ENCODE assay signal across 8 cellular contexts in genomic region chr9:121286973-121287721, GRCh38. TPM values are rescaled to one million over a fixed set of nuclear protein-coding genes. Genes with fewer than 3 reads are reported as not detected.
DNase-seq lines count a peak whose midpoint lies in the region; ATAC-seq, FAIRE-seq and TF ChIP-seq lines count a peak whose summit lies in the region.

No MANE protein-coding gene starts in this region.

- H3K9me2 ChIP-seq in HCT116 (ENCODE audit: insufficient read depth): no peaks in the 10 kb centered on the region

- H3K9me3 Mint-ChIP-seq in activated CD8-positive, alpha-beta memory T cell treated with anti-CD3 and anti-CD28 coated beads, Interleukin-2, amount 10 ng/mL, durations not matched to agents 7 days and 5 days (ENCODE audit: low read depth): no peaks in the 10 kb centered on the region

- peak overlapping the region; percentile 98 for H4K8ac ChIP-seq in mesenchymal stem cell (ENCODE audit: low read length)

- CTCF ChIA-PET in HCT116 (lab: Charles Lee) (interaction anchor here (0.7 to 4.2 kb wide), 12 partner anchors 9 to 263 kb away, joined by 3 to 29 read pairs (median 4); partner anchors contain the start of gene GSN), endothelial cell of umbilical vein (lab: Charles Lee) (interaction anchor here (0.6 to 3.2 kb wide), 20 partner anchors 9 to 111 kb away, joined by 3 to 44 read pairs (median 4); partner anchors contain the start of genes GSN and RAB14), GM10248 (lab: Yijun Ruan, JAX) (interaction anchor here (1.1 to 3.1 kb wide), 3 partner anchors 9 to 33 kb away, joined by 3 to 13 read pairs (median 8); no protein-coding TSS in a partner anchor)
- CTCF ChIA-PET in activated CD8-positive, alpha-beta memory T cell treated with anti-CD3 and anti-CD28 coated beads, Interleukin-2, amount 10 ng/mL, durations not matched to agents 7 days and 5 days (lab: Charles Lee): interaction anchor here (0.7 to 2.5 kb wide), 4 partner anchors 9 to 121 kb away, joined by 3 to 8 read pairs (median 4); no protein-coding TSS in a partner anchor

- peak; percentile 93 for DNase-seq in AG08395 (ENCODE audit: low spot score)
- DNase-seq in HCT116 (ENCODE audit: low read depth, low spot score): peak; percentile 98
- DNase-seq in SIG-M5 (lab: John Stamatoyannopoulos, UW): peak; percentile 2
- peak; percentile 98 for DNase-seq in endothelial cell of umbilical vein (ENCODE audit: low read depth, low spot score)
- peak; percentile 97 for DNase-seq in mesenchymal stem cell
- peak; percentile 91 for DNase-seq in superior temporal gyrus (ENCODE audit: extremely low spot score)
- no peak for DNase-seq in activated CD8-positive, alpha-beta memory T cell treated with anti-CD3 and anti-CD28 coated beads, Interleukin-2, amount 10 ng/mL, durations not matched to agents 7 days and 5 days
- DNase-seq in GM10248 (ENCODE audit: extremely low spot score): no peak

- peak overlapping the region; percentile 97 for H2BK15ac ChIP-seq in mesenchymal stem cell (ENCODE audit: low read depth, poor library complexity, severe bottlenecking)

- peaks cover 21% of the 10 kb centered on the region for H3K79me1 ChIP-seq in mesenchymal stem cell (replicated peaks; ENCODE audit: low read length, poor library complexity, severe bottlenecking)

- peak overlapping the region; percentile 98 to 100 for H3K4ac ChIP-seq in mesenchymal stem cell (ENCODE audit: low read depth in 1 of 2, low read length in 2 of 2)

- H2AK5ac ChIP-seq in mesenchymal stem cell (ENCODE audit: low read length, severe bottlenecking): peak overlapping the region; percentile 98

- no TSS peak for BruUV-seq in HCT116 (replicated peaks; lab: Mats Ljungman, UMichigan)
- BruUV-seq in endothelial cell of umbilical vein (replicated peaks; lab: Mats Ljungman, UMichigan): no TSS peak

- TF ChIP-seq POLR2A in HCT116 (IDR thresholded peaks at IDR 0.05; ENCODE audit: borderline replicate concordance, extremely low read depth, insufficient read depth, insufficient read length) (peak; percentile 11), endothelial cell of umbilical vein (IDR thresholded peaks at IDR 0.05; ENCODE audit: low read depth, low read length) (no peak)

- H3K79me2 ChIP-seq in HCT116 (ENCODE audit: insufficient read depth, low read length): no peaks in the 10 kb centered on the region
- no peaks in the 10 kb centered on the region for H3K79me2 ChIP-seq in endothelial cell of umbilical vein (ENCODE audit: control insufficient read depth, insufficient read depth, low read length)

- H3K4me1 ChIP-seq in HCT116 (ENCODE audit: control insufficient read depth in 1 of 2, insufficient read depth in 2 of 2, low read length in 2 of 2) (peaks cover 77 to 81% of the 10 kb centered on the region in 2 experiments), endothelial cell of umbilical vein (ENCODE audit: control insufficient read depth, extremely low read depth, insufficient read depth, low read length) (peaks cover 64% of the 10 kb centered on the region), mesenchymal stem cell (ENCODE audit: control insufficient read depth, insufficient read depth, low read depth, low read length) (peaks cover 41% of the 10 kb centered on the region)

- peak overlapping the region; percentile 95 for H4K91ac ChIP-seq in mesenchymal stem cell (ENCODE audit: low read length)

- H2BK12ac ChIP-seq in mesenchymal stem cell (ENCODE audit: low read length in 2 of 2): peak overlapping the region; percentile 91 to 100

- H3K4me3 Mint-ChIP-seq in activated CD8-positive, alpha-beta memory T cell treated with anti-CD3 and anti-CD28 coated beads, Interleukin-2, amount 10 ng/mL, durations not matched to agents 7 days and 5 days: no peak overlapping the region

- POLR2A ChIA-PET in HCT116 (lab: Charles Lee) (interaction anchor here (1.0 to 2.9 kb wide), 9 partner anchors 9 to 85 kb away, joined by 3 to 18 read pairs (median 6); partner anchors contain the start of genes GSN and RAB14), endothelial cell of umbilical vein (lab: Charles Lee) (interaction anchor here (0.7 to 2.2 kb wide), 4 partner anchors 9 to 86 kb away, joined by 3 to 7 read pairs (median 6); no protein-coding TSS in a partner anchor), GM10248 (lab: Yijun Ruan, JAX) (no interaction called here)

- H2AFZ ChIP-seq in HCT116 (ENCODE audit: low read depth, low read length, poor library complexity, severe bottlenecking) (no peak overlapping the region), endothelial cell of umbilical vein (ENCODE audit: low read depth, low read length) (peak overlapping the region; percentile 30), mesenchymal stem cell (ENCODE audit: low read depth, low read length) (no peak overlapping the region)

- H3K9ac ChIP-seq in HCT116 (ENCODE audit: low read length) (peak overlapping the region; percentile 70), endothelial cell of umbilical vein (replicated peaks; ENCODE audit: extremely low read depth, insufficient read depth, low read length) (peak overlapping the region; percentile 78), mesenchymal stem cell (ENCODE audit: low read length) (peak overlapping the region; percentile 93)

- H3K27ac Mint-ChIP-seq in activated CD8-positive, alpha-beta memory T cell treated with anti-CD3 and anti-CD28 coated beads, Interleukin-2, amount 10 ng/mL, durations not matched to agents 7 days and 5 days: no peak overlapping the region

- H3K4me1 Mint-ChIP-seq in activated CD8-positive, alpha-beta memory T cell treated with anti-CD3 and anti-CD28 coated beads, Interleukin-2, amount 10 ng/mL, durations not matched to agents 7 days and 5 days: peaks cover 3% of the 10 kb centered on the region

- intact Hi-C loops in HCT116 (cut with micrococcal nuclease): loop anchor here (10.0 kb wide), 1 partner anchor 302 kb away; no protein-coding TSS in a partner anchor
- intact Hi-C loops in endothelial cell of umbilical vein (cut with micrococcal nuclease): loop anchor here (1.0 to 10.0 kb wide), 9 partner anchors 9 to 1538 kb away; partner anchors contain the start of genes PDCL and STOM

- H3K9me3 ChIP-seq in HCT116 (ENCODE audit: control insufficient read depth in 1 of 2, insufficient read depth in 1 of 2, low read depth in 1 of 2, low read length in 2 of 2) (no peaks in the 10 kb centered on the region), endothelial cell of umbilical vein (replicated peaks; ENCODE audit: control insufficient read depth, insufficient read depth, low read length) (no peaks in the 10 kb centered on the region), mesenchymal stem cell (ENCODE audit: control insufficient read depth, low read length) (no peaks in the 10 kb centered on the region)

- dilution Hi-C loops in endothelial cell of umbilical vein (cut with MboI; ENCODE audit: extremely low pct_ligation_motif_present, low sequenced_read_pairs): no loop called here

- peak overlapping the region; percentile 39 to 52 for H3K4me3 ChIP-seq in HCT116 (replicated peaks in 1 of 2; ENCODE audit: low read depth in 1 of 2, low read length in 2 of 2)
- peak overlapping the region in 1 of 3 experiments; percentile 20 for H3K4me3 ChIP-seq in endothelial cell of umbilical vein (replicated peaks in 1 of 3; ENCODE audit: insufficient read depth in 1 of 3, low read depth in 1 of 3, low read length in 3 of 3)
- peak overlapping the region in 1 of 2 experiments; percentile 64 for H3K4me3 ChIP-seq in mesenchymal stem cell (ENCODE audit: insufficient read depth in 1 of 2, low read depth in 1 of 2, low read length in 2 of 2)

- no peak for TF ChIP-seq RAD21 in HCT116 (IDR thresholded peaks at IDR 0.05; ENCODE audit: low read depth)

- TF ChIP-seq CTCF in HCT116 (IDR thresholded peaks at IDR 0.05 in 2 of 3, conservative IDR thresholded peaks at IDR 0.05 in 1 of 3; ENCODE audit: borderline replicate concordance in 1 of 3, insufficient read depth in 1 of 3, low read depth in 2 of 3, low read length in 2 of 3) (peak in 2 of 3 experiments; percentile 39 to 45; a peak in 4 of 6 replicates), endothelial cell of umbilical vein (IDR thresholded peaks at IDR 0.05; ENCODE audit: extremely low read depth in 1 of 2, insufficient read depth in 1 of 2, low read depth in 1 of 2, low read length in 2 of 2) (peak; percentile 23 to 24), GM10248 (IDR thresholded peaks at IDR 0.05; ENCODE audit: control extremely low read depth, extremely low read depth, low read depth, missing control alignments) (no peak)

- peak overlapping the region in 1 of 2 experiments; percentile 14 for H3K23ac ChIP-seq in mesenchymal stem cell (ENCODE audit: low read length in 2 of 2)

- H2BK5ac ChIP-seq in mesenchymal stem cell (ENCODE audit: low read depth, low read length, poor library complexity, severe bottlenecking): peak overlapping the region; percentile 99

- no peaks in the 10 kb centered on the region for H4K20me1 ChIP-seq in HCT116 (ENCODE audit: insufficient read depth)
- H4K20me1 ChIP-seq in endothelial cell of umbilical vein (replicated peaks; ENCODE audit: control insufficient read depth, extremely low read depth, insufficient read depth, low read length): no peaks in the 10 kb centered on the region

- H3K14ac ChIP-seq in mesenchymal stem cell (ENCODE audit: low read length in 2 of 2): peak overlapping the region in 1 of 2 experiments; percentile 86

- RAD21 ChIA-PET in HCT116 (lab: Charles Lee; ENCODE audit: low non-redundant PET in 1 of 2, low total read pairs in 2 of 2, uncharacterized antibody in 2 of 2, unreplicated experiment in 2 of 2): interaction anchor here in 1 of 2 experiments (0.9 kb wide), 1 partner anchor 89 kb away, joined by 4 read pairs; no protein-coding TSS in a partner anchor

- no peaks in the 10 kb centered on the region for H3K27me3 ChIP-seq in HCT116 (ENCODE audit: insufficient read depth, low read length)
- H3K27me3 ChIP-seq in endothelial cell of umbilical vein (ENCODE audit: control insufficient read depth in 2 of 2, insufficient read depth in 2 of 2, low read length in 2 of 2): no peaks in the 10 kb centered on the region
- H3K27me3 ChIP-seq in mesenchymal stem cell (ENCODE audit: control insufficient read depth in 1 of 2, insufficient read depth in 1 of 2, low read length in 2 of 2): no peaks in the 10 kb centered on the region

- H2BK120ac ChIP-seq in mesenchymal stem cell (ENCODE audit: low read depth, low read length): peak overlapping the region; percentile 99

- H3K18ac ChIP-seq in mesenchymal stem cell (ENCODE audit: low read depth in 1 of 2, low read length in 2 of 2): peak overlapping the region; percentile 93 to 99

- 0% methylated on average over 8 of the region's 13 CpGs for WGBS in mesenchymal stem cell

- no peaks in the 10 kb centered on the region for H3K27me3 Mint-ChIP-seq in activated CD8-positive, alpha-beta memory T cell treated with anti-CD3 and anti-CD28 coated beads, Interleukin-2, amount 10 ng/mL, durations not matched to agents 7 days and 5 days

- peak overlapping the region; percentile 99 for H3K27ac ChIP-seq in HCT116 (ENCODE audit: low read depth, low read length)
- peak overlapping the region; percentile 93 for H3K27ac ChIP-seq in endothelial cell of umbilical vein (ENCODE audit: insufficient read depth, low read depth, low read length)
- H3K27ac ChIP-seq in mesenchymal stem cell (ENCODE audit: low read length, poor library complexity, severe bottlenecking): peak overlapping the region; percentile 100

- H3K4me2 ChIP-seq in HCT116 (ENCODE audit: low read length) (peak overlapping the region; percentile 84), endothelial cell of umbilical vein (ENCODE audit: insufficient read depth, low read length) (peak overlapping the region; percentile 76), mesenchymal stem cell (ENCODE audit: low read length, poor library complexity, severe bottlenecking) (peak overlapping the region; percentile 55)

- H3K9me1 ChIP-seq in endothelial cell of umbilical vein (replicated peaks; ENCODE audit: control insufficient read depth, extremely low read depth, insufficient read depth, low read length): no peaks in the 10 kb centered on the region

- no peaks in the 10 kb centered on the region for H3K36me3 ChIP-seq in HCT116 (ENCODE audit: control insufficient read depth in 1 of 2, insufficient read depth in 2 of 2, low read length in 2 of 2)
- no peaks in the 10 kb centered on the region for H3K36me3 ChIP-seq in endothelial cell of umbilical vein (ENCODE audit: control insufficient read depth in 2 of 2, extremely low read depth in 1 of 2, insufficient read depth in 2 of 2, low read length in 2 of 2)
- H3K36me3 ChIP-seq in mesenchymal stem cell (ENCODE audit: control insufficient read depth in 1 of 2, insufficient read depth in 2 of 2, low read depth in 1 of 2, low read length in 2 of 2): peaks cover 33 to 41% of the 10 kb centered on the region in 2 experiments

- no peak for FAIRE-seq in endothelial cell of umbilical vein (lab: Jason Lieb, UNC)

- ATAC-seq in HCT116: peak; percentile 86
- no peak for ATAC-seq in activated CD8-positive, alpha-beta memory T cell treated with anti-CD3 and anti-CD28 coated beads, Interleukin-2, amount 10 ng/mL, durations not matched to agents 7 days and 5 days

- no peaks in the 10 kb centered on the region for H3K36me3 Mint-ChIP-seq in activated CD8-positive, alpha-beta memory T cell treated with anti-CD3 and anti-CD28 coated beads, Interleukin-2, amount 10 ng/mL, durations not matched to agents 7 days and 5 days

RNA-seq across cellular contexts. Expression of gene GSN, which starts 19.2 kb away (rescaled TPM):
- total RNA-seq in HCT116 (2021; ENCODE audit: unreplicated experiment) (71.3 TPM), endothelial cell of umbilical vein (130 and 176 TPM in 2 replicates)
- 148 and 181 TPM in 2 replicates for polyA plus RNA-seq in HCT116 (2012)
- polyA plus RNA-seq in endothelial cell of umbilical vein: 226 and 232 TPM in 2 replicates
- 173 and 209 TPM in 2 replicates for polyA plus RNA-seq in endothelial cell of umbilical vein (2011; cell fraction: cytosol; rRNA removed)
- polyA plus RNA-seq in endothelial cell of umbilical vein (2011; cell fraction: nucleus; rRNA removed): 166 and 211 TPM in 2 replicates
- polyA plus RNA-seq in endothelial cell of umbilical vein (2012): 108 and 158 TPM in 2 replicates
- polyA minus RNA-seq in endothelial cell of umbilical vein: 266 and 282 TPM in 2 replicates
- polyA minus RNA-seq in endothelial cell of umbilical vein (2011; cell fraction: cytosol; rRNA and poly(A)+ RNA removed): 24.0 TPM
- polyA minus RNA-seq in endothelial cell of umbilical vein (2011; cell fraction: nucleus; rRNA and poly(A)+ RNA removed): 55.1 and 90.4 TPM in 2 replicates
- polyA plus RNA-seq in mesenchymal stem cell (2013, experiment 1 of 2): 196 TPM
- 192 TPM for polyA plus RNA-seq in mesenchymal stem cell (2013, experiment 2 of 2)
- 1 to 10 TPM; 3.2 to 8.0 TPM for total RNA-seq in activated CD8-positive, alpha-beta memory T cell treated with anti-CD3 and anti-CD28 coated beads, Interleukin-2, amount 10 ng/mL, durations not matched to agents 7 days and 5 days

Comparison
In these comparisons a context has a peak if more than half of its experiments do, and no peak if none do; other contexts are left out.
1. DNase-seq: peak in AG08395 (single experiment), HCT116 (single experiment), SIG-M5 (single experiment), endothelial cell of umbilical vein (single experiment), mesenchymal stem cell (single experiment) and superior temporal gyrus (single experiment); none in activated CD8-positive, alpha-beta memory T cell treated with anti-CD3 and anti-CD28 coated beads, Interleukin-2, amount 10 ng/mL, durations not matched to agents 7 days and 5 days (single experiment) and GM10248 (single experiment).
2. Peak in every context shown above with its lines, with median percentiles within 50 percentile points of each other: H3K27ac ChIP-seq, H3K4me2 ChIP-seq and H3K9ac ChIP-seq.